Comparison of ENCODE assay signal across 15 cellular contexts in genomic region chr19:13120817-13121216, GRCh38. TPM values are rescaled to one million over a fixed set of nuclear protein-coding genes. Genes with fewer than 3 reads are reported as not detected.
DNase-seq lines count a peak whose midpoint lies in the region; ATAC-seq, FAIRE-seq and TF ChIP-seq lines count a peak whose summit lies in the region.
"Had no signal": no experiment of that assay in that cellular context is flagged by ENCODE, and none has a peak within 500 bp of the region (broad histone marks: within the 10 kb centered on the region; RNA-seq: fewer than 3 reads in every experiment).

No MANE protein-coding gene starts in this region.

- no peaks in the 10 kb centered on the region for H3K9me3 ChIP-seq in trophoblast cell (ENCODE audit: insufficient read depth, low read depth, low read length)
- H3K9me3 ChIP-seq: tibial artery had no signal

- no peak for TF ChIP-seq CTCF in RWPE1 (conservative IDR thresholded peaks at IDR 0.05; ENCODE audit: low read depth)

- H3K4me3 Mint-ChIP-seq in activated CD4-positive, alpha-beta T cell treated with anti-CD3 and anti-CD28 coated beads for 36 hours = peak overlapping the region; percentile 35
- H3K4me3 Mint-ChIP-seq in effector memory CD8-positive, alpha-beta T cell = peak overlapping the region; percentile 52 to 77

- no peak overlapping the region for H3K18ac ChIP-seq in trophoblast cell (ENCODE audit: low read length)

- no peaks in the 10 kb centered on the region for H3K9me3 Mint-ChIP-seq in activated CD4-positive, alpha-beta T cell treated with anti-CD3 and anti-CD28 coated beads for 36 hours (ENCODE audit: low read depth)
- H3K9me3 Mint-ChIP-seq in effector memory CD8-positive, alpha-beta T cell = no peaks in the 10 kb centered on the region

- no peak for ATAC-seq in activated CD4-positive, alpha-beta T cell treated with anti-CD3 and anti-CD28 coated beads for 36 hours
- ATAC-seq in effector memory CD8-positive, alpha-beta T cell (replicated peaks) = no peak
- ATAC-seq in HG03025 (IDR thresholded peaks at IDR 0.05; ENCODE audit: low FRiP score, unreplicated experiment) = no peak

- intact Hi-C loops in activated CD4-positive, alpha-beta T cell treated with anti-CD3 and anti-CD28 coated beads for 36 hours (cut with DNase I, micrococcal nuclease) = no loop called here
- intact Hi-C loops in cardiac septum (cut with DNase I) = no loop called here

- CTCF ChIA-PET in activated CD4-positive, alpha-beta T cell treated with anti-CD3 and anti-CD28 coated beads for 36 hours (lab: Charles Lee) = interaction anchor here (1.0 kb wide), 1 partner anchor 11 kb away, joined by 5 read pairs; no protein-coding TSS in a partner anchor
- CTCF ChIA-PET in RWPE1 (lab: Yijun Ruan, JAX) = interaction anchor here (0.5 kb wide), 1 partner anchor 273 kb away, joined by 4 read pairs; no protein-coding TSS in a partner anchor

- no peak overlapping the region for H2BK5ac ChIP-seq in trophoblast cell (ENCODE audit: low read depth, low read length, poor library complexity)

- H3K27ac Mint-ChIP-seq in activated CD4-positive, alpha-beta T cell treated with anti-CD3 and anti-CD28 coated beads for 36 hours = peak overlapping the region; percentile 23
- H3K27ac Mint-ChIP-seq in effector memory CD8-positive, alpha-beta T cell = peak overlapping the region; percentile 52 to 82

- H3K14ac ChIP-seq in trophoblast cell (ENCODE audit: low read length) = no peak overlapping the region

- FAIRE-seq in RCC 7860 (lab: Jason Lieb, UNC) = no peak
- FAIRE-seq: HTR-8/SVneo had no signal

- no peak overlapping the region for H2AK5ac ChIP-seq in trophoblast cell (ENCODE audit: low read length)

- peaks cover 44% of the 10 kb centered on the region for H3K79me2 ChIP-seq in trophoblast cell (ENCODE audit: control insufficient read depth, insufficient read depth, low read length, poor library complexity)

- H2BK120ac ChIP-seq in trophoblast cell (ENCODE audit: insufficient read depth, low read length, poor library complexity) = no peak overlapping the region

- no peak overlapping the region for H4K8ac ChIP-seq in trophoblast cell (ENCODE audit: low read depth, low read length)

- H3K27ac ChIP-seq in RWPE1 (peak overlapping the region; percentile 87), trophoblast cell (ENCODE audit: low read depth, low read length) (no peak overlapping the region)
- H3K27ac ChIP-seq: tibial artery had no signal

- H2AFZ ChIP-seq in trophoblast cell (ENCODE audit: insufficient read depth, low read length, poor library complexity) = no peak overlapping the region

- H4K91ac ChIP-seq in trophoblast cell (ENCODE audit: low read depth, low read length) = no peak overlapping the region

- H3K4me2 ChIP-seq in trophoblast cell (ENCODE audit: low read length) = no peak overlapping the region

- peaks cover 24 to 26% of the 10 kb centered on the region in 2 experiments for H3K36me3 ChIP-seq in trophoblast cell (ENCODE audit: control insufficient read depth in 1 of 2, insufficient read depth in 2 of 2, low read length in 2 of 2)

- WGBS in trophoblast cell (ENCODE audit: extremely low coverage, insufficient coverage, insufficient read length) = no CpG with 5 or more reads among the region's 10 CpGs

- peaks cover 15% of the 10 kb centered on the region for H3K36me3 Mint-ChIP-seq in activated CD4-positive, alpha-beta T cell treated with anti-CD3 and anti-CD28 coated beads for 36 hours (ENCODE audit: low read depth)
- peaks cover 36% of the 10 kb centered on the region for H3K36me3 Mint-ChIP-seq in effector memory CD8-positive, alpha-beta T cell (ENCODE audit: insufficient read depth)

- H3K9ac ChIP-seq in trophoblast cell (ENCODE audit: low read length) = no peak overlapping the region

- H3K79me1 ChIP-seq in trophoblast cell (ENCODE audit: low read length) = peaks cover 11% of the 10 kb centered on the region

- H2BK12ac ChIP-seq in trophoblast cell (ENCODE audit: low read length) = no peak overlapping the region

- POLR2A ChIA-PET in activated CD4-positive, alpha-beta T cell treated with anti-CD3 and anti-CD28 coated beads for 36 hours (lab: Charles Lee) = no interaction called here
- POLR2A ChIA-PET in RWPE1 (lab: Yijun Ruan, JAX; ENCODE audit: low non-redundant PET) = no interaction called here

- no peaks in the 10 kb centered on the region for H3K27me3 Mint-ChIP-seq in activated CD4-positive, alpha-beta T cell treated with anti-CD3 and anti-CD28 coated beads for 36 hours
- no peaks in the 10 kb centered on the region for H3K27me3 Mint-ChIP-seq in effector memory CD8-positive, alpha-beta T cell

- peaks cover 14 to 21% of the 10 kb centered on the region in 2 experiments for H3K4me1 ChIP-seq in trophoblast cell (ENCODE audit: control insufficient read depth in 1 of 2, insufficient read depth in 2 of 2, low read length in 2 of 2)

- H3K4me1 Mint-ChIP-seq in activated CD4-positive, alpha-beta T cell treated with anti-CD3 and anti-CD28 coated beads for 36 hours = peaks cover 38% of the 10 kb centered on the region
- peaks cover 52 to 62% of the 10 kb centered on the region in 2 donors for H3K4me1 Mint-ChIP-seq in effector memory CD8-positive, alpha-beta T cell (ENCODE audit: low read depth in 2 of 2)

- no peaks in the 10 kb centered on the region for H3K27me3 ChIP-seq in trophoblast cell (ENCODE audit: insufficient read depth, low read length)
- H3K27me3 ChIP-seq: tibial artery had no signal

- H3K4ac ChIP-seq in trophoblast cell (ENCODE audit: low read depth, low read length) = peak overlapping the region; percentile 88

- H4K12ac ChIP-seq in trophoblast cell (ENCODE audit: low read depth, low read length) = no peak overlapping the region

- DNase-seq in activated CD4-positive, alpha-beta T cell treated with anti-CD3 and anti-CD28 coated beads for 36 hours = no peak
- no peak for DNase-seq in activated CD4-positive, alpha-beta T cell treated with anti-CD3 and anti-CD28 coated beads for 1 hour
- DNase-seq in RWPE1 (ENCODE audit: low spot score) (no peak), trophoblast cell (no peak), RCC 7860 (ENCODE audit: low spot score) (no peak), cardiac septum (ENCODE audit: low spot score) (no peak)
- DNase-seq in effector memory CD8-positive, alpha-beta T cell = no peak
- DNase-seq: activated CD4-positive, alpha-beta T cell treated with anti-CD3 and anti-CD28 coated beads, Interleukin-2, amount 50 U/mL, for 1 hour; central memory CD4-positive, alpha-beta T cell; NCI-H2171 treated with DMSO at 0.1 percent for 48 hours; SHP77 treated with DMSO at 0.1 percent for 48 hours; tibial artery had no signal

- H3K4me3 ChIP-seq in trophoblast cell (ENCODE audit: low read depth, low read length) = no peak overlapping the region
- H3K4me3 ChIP-seq: tibial artery had no signal

- peak overlapping the region; percentile 22 for H3K23ac ChIP-seq in trophoblast cell (ENCODE audit: low read length)

RNA-seq across cellular contexts. Expression of gene NACC1, which starts 2.8 kb away (rescaled TPM):
- total RNA-seq in activated CD4-positive, alpha-beta T cell treated with anti-CD3 and anti-CD28 coated beads for 36 hours = 10 to 100 TPM; 77.5 to 84.5 TPM
- 149 and 154 TPM in 2 replicates for polyA plus RNA-seq in trophoblast cell (2013)
- 33.8 TPM for total RNA-seq in cardiac septum

RNA-seq across cellular contexts. Expression of gene TRMT1, which starts 4.3 kb away (rescaled TPM):
- total RNA-seq in activated CD4-positive, alpha-beta T cell treated with anti-CD3 and anti-CD28 coated beads for 36 hours = 10 to 100 TPM; 73.0 to 96.1 TPM
- polyA plus RNA-seq in trophoblast cell (2013) = 26.6 and 28.8 TPM in 2 replicates
- 17.5 TPM for total RNA-seq in cardiac septum

RNA-seq across cellular contexts. Expression of gene LYL1, which starts 18.2 kb away (rescaled TPM):
- 1 to 10 TPM; 2.0 to 2.5 TPM for total RNA-seq in activated CD4-positive, alpha-beta T cell treated with anti-CD3 and anti-CD28 coated beads for 36 hours
- polyA plus RNA-seq in trophoblast cell (2013) = 0.10 and 0.16 TPM in 2 replicates
- total RNA-seq in cardiac septum = 9.4 TPM
- total RNA-seq: A172 had no signal

RNA-seq across cellular contexts. Expression of gene STX10, which starts 29.4 kb away (rescaled TPM):
- total RNA-seq in activated CD4-positive, alpha-beta T cell treated with anti-CD3 and anti-CD28 coated beads for 36 hours = 10 to 100 TPM; 64.8 to 71.4 TPM
- 45.9 and 47.7 TPM in 2 replicates for polyA plus RNA-seq in trophoblast cell (2013)
- total RNA-seq in cardiac septum = 25.7 TPM

RNA-seq across cellular contexts. Expression of gene IER2, which starts 29.4 kb away (rescaled TPM):
- total RNA-seq in activated CD4-positive, alpha-beta T cell treated with anti-CD3 and anti-CD28 coated beads for 36 hours = 100 to 1,000 TPM; 109 to 118 TPM
- polyA plus RNA-seq in trophoblast cell (2013) = 139 and 150 TPM in 2 replicates
- total RNA-seq in cardiac septum = 28.4 TPM
